In genomic region chr20:63536997-63537524, GRCh38 we compare ENCODE assay signal across 8 cellular contexts. TPM values are rescaled to one million over a fixed set of nuclear protein-coding genes. Genes with fewer than 3 reads are reported as not detected.
DNase-seq lines count a peak whose midpoint lies in the region; ATAC-seq and TF ChIP-seq lines count a peak whose summit lies in the region.

Gene PTK6 (minus strand): TSS chr20:63537376. CDS start chr20:63537314, 62 bp downstream.

- peaks cover 9 to 26% (median 18%) of the 10 kb centered on the region in 3 donors for H3K4me1 Mint-ChIP-seq in naive B cell

- H3K36me3 Mint-ChIP-seq in naive B cell = no peaks in the 10 kb centered on the region

- peak; percentile 11 for ATAC-seq in GM21367 (IDR thresholded peaks at IDR 0.05; ENCODE audit: unreplicated experiment)
- ATAC-seq in naive B cell (ENCODE audit: low read depth in 2 of 2) = peak; percentile 4
- ATAC-seq in HG03159 (IDR thresholded peaks at IDR 0.05; ENCODE audit: unreplicated experiment) = no peak
- no peak for ATAC-seq in HG03442 (IDR thresholded peaks at IDR 0.05; ENCODE audit: unreplicated experiment)

- H3K4me3 Mint-ChIP-seq in naive B cell = peak within 1 kb of the TSS; percentile 76 to 87 (median 81)

- peaks cover 0 to 3% (median 0%) of the 10 kb centered on the region in 3 donors for H3K27me3 Mint-ChIP-seq in naive B cell

- H3K9me3 ChIP-seq in BE2C = no peaks in the 10 kb centered on the region

- peak within 1 kb of the TSS; percentile 72 to 94 (median 86) for H3K27ac Mint-ChIP-seq in naive B cell

- H3K36me3 ChIP-seq in BE2C = no peaks in the 10 kb centered on the region

- H3K4me3 ChIP-seq in BE2C (ENCODE audit: low read depth, low read length) = peak within 1 kb of the TSS; percentile 43
- H3K4me3 ChIP-seq in choroid plexus epithelial cell (ENCODE audit: low read depth, low read length) = peak within 1 kb of the TSS; percentile 36

- peaks cover 14% of the 10 kb centered on the region for H3K4me1 ChIP-seq in BE2C

- peaks cover 0 to 1% (median 0%) of the 10 kb centered on the region in 7 donors for H3K9me3 Mint-ChIP-seq in naive B cell

- DNase-seq in BE2C (peak; percentile 12), NCI-H226 (peak; percentile 59), choroid plexus epithelial cell (ENCODE audit: low read depth) (no peak), naive B cell (no peak), NCI-H1105 (lab: John Stamatoyannopoulos, UW) (no peak)

- H3K27me3 ChIP-seq in BE2C = no peaks in the 10 kb centered on the region

- no peak for TF ChIP-seq CTCF in BE2C (IDR thresholded peaks at IDR 0.05; ENCODE audit: low read depth, low read length)
- TF ChIP-seq CTCF in choroid plexus epithelial cell (conservative IDR thresholded peaks at IDR 0.05; ENCODE audit: low read depth, low read length) = no peak

RNA-seq across cellular contexts. Expression of gene PTK6, which starts in this region (rescaled TPM):
- 1.2 TPM for polyA plus RNA-seq in BE2C (2012; ENCODE audit: insufficient read depth, insufficient read length, low read depth)
- 1 to 10 TPM in 1 of 6 donors, under 1 TPM in 5; 0.10 to 1.3 (median 0.51) TPM for polyA plus RNA-seq in naive B cell (ENCODE audit: low read depth in 6 of 6)

Comparison
In these comparisons a context has a peak if more than half of its experiments do, and no peak if none do; other contexts are left out.
1. DNase-seq: peak in BE2C (single experiment) and NCI-H226 (single experiment); none in choroid plexus epithelial cell (single experiment), naive B cell (single experiment) and NCI-H1105 (single experiment).
2. ATAC-seq: peak in GM21367 (single experiment) and naive B cell (2 of 2); none in HG03159 (single experiment) and HG03442 (single experiment).